In genomic region chr5:72917371-72917776, GRCh38 we compare ENCODE assay signal across 26 cellular contexts. TPM values are rescaled to one million over a fixed set of nuclear protein-coding genes. Genes with fewer than 3 reads are reported as not detected.
DNase-seq lines count a peak whose midpoint lies in the region; ATAC-seq, FAIRE-seq and TF ChIP-seq lines count a peak whose summit lies in the region.
"Had no signal": no experiment of that assay in that cellular context is flagged by ENCODE, and none has a peak within 500 bp of the region (broad histone marks: within the 10 kb centered on the region; RNA-seq: fewer than 3 reads in every experiment).

No MANE protein-coding gene starts in this region.

- CTCF ChIA-PET in HepG2 (lab: Yijun Ruan, JAX; ENCODE audit: low intra/inter-chr PET ratio, low total read pairs) (no interaction called here), WTC11 (lab: Charles Lee) (interaction anchor here (1.5 kb wide), 1 partner anchor 299 kb away, joined by 3 read pairs; no protein-coding TSS in a partner anchor)

- TF ChIP-seq POLR2A in HepG2 (IDR thresholded peaks at IDR 0.05; ENCODE audit: insufficient read depth in 1 of 2, low read depth in 2 of 2, low read length in 2 of 2) (no peak), right lobe of liver (IDR thresholded peaks at IDR 0.05) (no peak)

- FAIRE-seq in HepG2 (lab: Jason Lieb, UNC): no peak
- FAIRE-seq: D721Med, GM12892, HTR-8/SVneo had no signal

- H3K27ac ChIP-seq in HepG2 (ENCODE audit: extremely low read length, insufficient read depth, low read length): no peak overlapping the region
- H3K27ac ChIP-seq in right lobe of liver: no peak overlapping the region
- H3K27ac ChIP-seq in lower lobe of right lung: no peak overlapping the region
- H3K27ac ChIP-seq: C4-2B, Peyer's patch, SJCRH30 had no signal

- H3K9ac ChIP-seq in HepG2 (ENCODE audit: insufficient read depth, low read depth, low read length): no peak overlapping the region

- H3K27ac Mint-ChIP-seq in WTC11: peak overlapping the region; percentile 0; the same call in 1 of the 2 replicates
- H3K27ac Mint-ChIP-seq: GM23338; T-helper 1 cell treated with Interleukin-12 subunit alpha and Interleukin-12 subunit beta and Interleukin-4 antibody, amounts not matched to agents 30 μg/mL and 1 μg/mL, for 36 hours had no signal

- H3K36me3 ChIP-seq in HepG2 (replicated peaks in 1 of 2; ENCODE audit: control insufficient read depth in 1 of 2, insufficient read depth in 2 of 2, low read length in 2 of 2) (no peaks in the 10 kb centered on the region), right lobe of liver (no peaks in the 10 kb centered on the region), lower lobe of right lung (no peaks in the 10 kb centered on the region)
- H3K36me3 ChIP-seq: HAP-1, Peyer's patch, SJCRH30 had no signal

- in situ Hi-C loops in HepG2 (cut with HindIII; ENCODE audit: extremely low pct_ligation_motif_present, low pct_unique_long_range_greater_than_20kb): no loop called here

- no peaks in the 10 kb centered on the region for H3K27me3 Mint-ChIP-seq in WTC11 (ENCODE audit: low read depth)
- H3K27me3 Mint-ChIP-seq: CD8-positive, alpha-beta memory T cell had no signal

- H3K36me3 Mint-ChIP-seq in WTC11: no peaks in the 10 kb centered on the region
- H3K36me3 Mint-ChIP-seq: CD8-positive, alpha-beta memory T cell had no signal

- POLR2A ChIA-PET in HepG2 (lab: Yijun Ruan, JAX) (no interaction called here), WTC11 (lab: Charles Lee) (no interaction called here)

- no peak for ATAC-seq in HepG2
- ATAC-seq in right lobe of liver: no peak
- ATAC-seq in WTC11: no peak; the same call in 1 of the 2 replicates
- no peak for ATAC-seq in lower lobe of right lung
- ATAC-seq: GM23338 had no signal

- H2AFZ ChIP-seq in HepG2 (ENCODE audit: low read length): no peak overlapping the region
- H2AFZ ChIP-seq: GM23338 had no signal

- no peaks in the 10 kb centered on the region for H3K9me3 ChIP-seq in HepG2 (ENCODE audit: low read length)
- H3K9me3 ChIP-seq in right lobe of liver: no peaks in the 10 kb centered on the region
- H3K9me3 ChIP-seq in lower lobe of right lung: no peaks in the 10 kb centered on the region
- H3K9me3 ChIP-seq: HAP-1, MG63, Peyer's patch, SJCRH30 had no signal

- no peak overlapping the region for H3K4me2 ChIP-seq in HepG2 (ENCODE audit: low read depth, low read length)
- H3K4me2 ChIP-seq: GM23338 had no signal

- no peaks in the 10 kb centered on the region for H4K20me1 ChIP-seq in HepG2 (ENCODE audit: insufficient read depth, low read length)

- WGBS in HepG2 (ENCODE audit: low lambda C conversion rate): 64% methylated on average over 1 of the region's 1 CpG
- WGBS in right lobe of liver (ENCODE audit: insufficient coverage, low coverage, low lambda C conversion rate, missing lambda C conversion rate): 100% methylated on average over 1 of the region's 1 CpG

- H3K4me3 ChIP-seq in HepG2 (replicated peaks in 1 of 3; ENCODE audit: insufficient read depth in 1 of 3, low read depth in 2 of 3, low read length in 3 of 3) (no peak overlapping the region), right lobe of liver (no peak overlapping the region), lower lobe of right lung (no peak overlapping the region)
- H3K4me3 ChIP-seq: GM23338, HAP-1, MG63, Peyer's patch, SJCRH30 had no signal

- H3K4me1 ChIP-seq in HepG2 (ENCODE audit: insufficient read depth, low read length): no peaks in the 10 kb centered on the region
- H3K4me1 ChIP-seq in right lobe of liver: no peaks in the 10 kb centered on the region
- peaks cover 4% of the 10 kb centered on the region for H3K4me1 ChIP-seq in lower lobe of right lung
- H3K4me1 ChIP-seq: Peyer's patch, SJCRH30 had no signal

- intact Hi-C loops in HepG2 (cut with micrococcal nuclease; ENCODE audit: unreplicated experiment) (loop anchor here (5.0 kb wide), 1 partner anchor 535 kb away; no protein-coding TSS in a partner anchor), right lobe of liver (cut with DNase I) (no loop called here), lower lobe of right lung (cut with DNase I) (no loop called here)

- no peak overlapping the region for H3K4me3 Mint-ChIP-seq in WTC11
- H3K4me3 Mint-ChIP-seq: CD8-positive, alpha-beta memory T cell; GM23338; T-helper 1 cell treated with Interleukin-12 subunit alpha and Interleukin-12 subunit beta and Interleukin-4 antibody, amounts not matched to agents 30 μg/mL and 1 μg/mL, for 36 hours had no signal

- H3K27me3 ChIP-seq in HepG2 (ENCODE audit: control insufficient read depth in 1 of 2, insufficient read depth in 2 of 2, low read length in 2 of 2) (no peaks in the 10 kb centered on the region), right lobe of liver (no peaks in the 10 kb centered on the region), lower lobe of right lung (ENCODE audit: low read depth) (no peaks in the 10 kb centered on the region)
- H3K27me3 ChIP-seq: MG63, Peyer's patch, SJCRH30 had no signal

- TF ChIP-seq EP300 in HepG2 (IDR thresholded peaks at IDR 0.05; ENCODE audit: low read depth in 2 of 2, low read length in 2 of 2): no peak
- TF ChIP-seq EP300 in HepG2 (CRISPR knock-in tag; IDR thresholded peaks at IDR 0.05; ENCODE audit: borderline replicate concordance): no peak

- TF ChIP-seq RAD21 in HepG2 (CRISPR knock-in tag; IDR thresholded peaks at IDR 0.05): no peak

- H3K9me3 Mint-ChIP-seq in WTC11: no peaks in the 10 kb centered on the region
- H3K9me3 Mint-ChIP-seq: CD8-positive, alpha-beta memory T cell; GM23338; T-helper 1 cell treated with Interleukin-12 subunit alpha and Interleukin-12 subunit beta and Interleukin-4 antibody, amounts not matched to agents 30 μg/mL and 1 μg/mL, for 36 hours had no signal

- BruUV-seq in HepG2 (replicated peaks; lab: Mats Ljungman, UMichigan): no TSS peak

- no peaks in the 10 kb centered on the region for H3K79me2 ChIP-seq in HepG2 (ENCODE audit: insufficient read depth, low read length)

- H3K4me1 Mint-ChIP-seq in WTC11: peaks cover 7% of the 10 kb centered on the region
- H3K4me1 Mint-ChIP-seq: CD8-positive, alpha-beta memory T cell had no signal

- DNase-seq in NCI-H2171 treated with DMSO at 0.1 percent for 48 hours (lab: John Stamatoyannopoulos, UW): peak; percentile 30
- no peak for DNase-seq in NCI-H2171 (lab: John Stamatoyannopoulos, UW)
- DNase-seq in HepG2 (ENCODE audit: low spot score): no peak
- DNase-seq in right lobe of liver: no peak
- DNase-seq in WTC11 (ENCODE audit: low spot score): no peak
- no peak for DNase-seq in lower lobe of right lung
- DNase-seq in glomerular visceral epithelial cell (ENCODE audit: extremely low spot score): no peak
- DNase-seq in NCI-H510A (lab: John Stamatoyannopoulos, UW): no peak
- DNase-seq: CD8-positive, alpha-beta memory T cell; DMS79 treated with DMSO at 0.1 percent for 48 hours; IMR-90; Karpas-422; MG63; NCI-H1694 treated with DMSO at 0.1 percent for 48 hours; NCI-H2081 treated with DMSO at 0.1 percent for 48 hours; NCI-H446 treated with DMSO at 0.1 percent for 48 hours; NCI-H748 treated with DMSO at 0.1 percent for 48 hours; Peyer's patch; SJCRH30 had no signal

- TF ChIP-seq CTCF in HepG2 (CRISPR knock-in tag; IDR thresholded peaks at IDR 0.05) (no peak), right lobe of liver (IDR thresholded peaks at IDR 0.05) (no peak), WTC11 (IDR thresholded peaks at IDR 0.05) (no peak), lower lobe of right lung (IDR thresholded peaks at IDR 0.05) (no peak)

TF ChIP-seq in HepG2, 621 proteins besides CTCF, POLR2A, EP300 and RAD21 (continues in another document):
- 0 out of 2 replicates have a peak, but pooled peaks have one; percentile 28 for TF ChIP-seq POLR2G (IDR thresholded peaks at IDR 0.05; ENCODE audit: low read depth, low read length)

TF ChIP-seq in WTC11, 78 proteins besides CTCF, POLR2A, EP300 and RAD21 (continues in another document):
- TF ChIP-seq JUN (CRISPR knock-in tag; IDR thresholded peaks at IDR 0.05) (no peak), JAZF1 (CRISPR knock-in tag; IDR thresholded peaks at IDR 0.05) (no peak), SMAD4 (CRISPR knock-in tag; IDR thresholded peaks at IDR 0.05) (no peak), ELF4 (CRISPR knock-in tag; IDR thresholded peaks at IDR 0.05; ENCODE audit: low read depth) (no peak), EMX1 (CRISPR knock-in tag; IDR thresholded peaks at IDR 0.05) (peak; percentile 31; the same call in 1 of the 2 replicates)

RNA-seq across cellular contexts. Expression of gene FCHO2, which starts 38.5 kb away (rescaled TPM):
- total RNA-seq in HepG2 (2016; rRNA removed; fragmentation: Illumina TruSeq; extraction: Trizol) (11.6 and 12.7 TPM in 2 replicates), right lobe of liver (10 to 100 TPM; 11.7 to 22.8 (median 14.8) TPM), WTC11 (2021) (11.0 to 14.9 TPM (median 13.9 TPM) in 3 replicates), lower lobe of right lung (89.9 TPM)
- total RNA-seq in HepG2 (2016; cell fraction: cytosol; rRNA removed; fragmentation: Illumina TruSeq; extraction: Trizol; ENCODE audit: low read depth): 38.2 and 40.3 TPM in 2 replicates
- 13.6 and 14.0 TPM in 2 replicates for total RNA-seq in HepG2 (2016; cell fraction: insoluble cytoplasmic fraction; rRNA removed; fragmentation: Illumina TruSeq; extraction: Trizol)
- 12.5 and 14.6 TPM in 2 replicates for total RNA-seq in HepG2 (2016; cell fraction: membrane; rRNA removed; fragmentation: Illumina TruSeq; extraction: Trizol)
- total RNA-seq in HepG2 (2016; cell fraction: nucleus; rRNA removed; fragmentation: Illumina TruSeq; extraction: Trizol): 17.1 and 19.1 TPM in 2 replicates
- 17.3 and 20.0 TPM in 2 replicates for polyA plus RNA-seq in HepG2 (2011; rRNA removed)
- polyA plus RNA-seq in HepG2 (2011; cell fraction: cytosol; rRNA removed): 5.5 and 6.6 TPM in 2 replicates
- 23.4 and 31.0 TPM in 2 replicates for polyA plus RNA-seq in HepG2 (2011; cell fraction: nucleus; rRNA removed)
- polyA plus RNA-seq in HepG2 (2012): 10.4 and 12.3 TPM in 2 replicates
- 0.17 and 0.26 TPM in 2 replicates for polyA plus RNA-seq in HepG2 (2016; cell fraction: cytosol; fragmentation: Illumina TruSeq; extraction: Trizol; ENCODE audit: low read depth)
- polyA plus RNA-seq in HepG2 (2016; cell fraction: insoluble cytoplasmic fraction; fragmentation: Illumina TruSeq; extraction: Trizol; ENCODE audit: low read depth): 9.0 and 9.1 TPM in 2 replicates
- 1.0 and 1.1 TPM in 2 replicates for polyA plus RNA-seq in HepG2 (2016; cell fraction: membrane; fragmentation: Illumina TruSeq; extraction: Trizol; ENCODE audit: low read depth)
- polyA plus RNA-seq in HepG2 (2016; cell fraction: nucleus; fragmentation: Illumina TruSeq; extraction: Trizol; ENCODE audit: insufficient read depth, low read depth): 19.6 and 20.8 TPM in 2 replicates
- 34.1 and 39.4 TPM in 2 replicates for polyA minus RNA-seq in HepG2 (2011; rRNA and poly(A)+ RNA removed; ENCODE audit: low replicate concordance)
- 18.6 and 20.4 TPM in 2 replicates for polyA minus RNA-seq in HepG2 (2011; cell fraction: cytosol; rRNA and poly(A)+ RNA removed)
- 29.0 and 35.4 TPM in 2 replicates for polyA minus RNA-seq in HepG2 (2011; cell fraction: nucleus; rRNA and poly(A)+ RNA removed)
